In genomic region chr2:85797263-85797660, GRCh38 we compare ENCODE assay signal across 1 cellular context.
TF ChIP-seq lines count a peak whose summit lies in the region.

No MANE protein-coding gene starts in this region.

TF ChIP-seq in H1, 55 proteins besides CTCF, POLR2A, EP300 and RAD21 (continued from another document):
- no peak for TF ChIP-seq USF2 (IDR thresholded peaks at IDR 0.05; ENCODE audit: low read length)
- TF ChIP-seq SRF (IDR thresholded peaks at IDR 0.05; ENCODE audit: low read depth, low read length) = no peak
- TF ChIP-seq SP4 (IDR thresholded peaks at IDR 0.05; ENCODE audit: low read length) = no peak
- no peak for TF ChIP-seq GTF2F1 (IDR thresholded peaks at IDR 0.05; ENCODE audit: borderline replicate concordance, low read depth, low read length)
- TF ChIP-seq KDM1A (IDR thresholded peaks at IDR 0.05; ENCODE audit: borderline replicate concordance, low read length) = no peak
- no peak for TF ChIP-seq CBX8 (IDR thresholded peaks at IDR 0.05; ENCODE audit: borderline replicate concordance, low read depth, low read length)
- no peak for TF ChIP-seq EGR1 (IDR thresholded peaks at IDR 0.05; ENCODE audit: borderline replicate concordance, low read depth, low read length)
- TF ChIP-seq BRCA1 (IDR thresholded peaks at IDR 0.05; ENCODE audit: low read depth, low read length) = no peak
- TF ChIP-seq MAX (IDR thresholded peaks at IDR 0.05) = no peak
- no peak for TF ChIP-seq TAF7 (optimal IDR thresholded peaks at IDR 0.05; ENCODE audit: borderline replicate concordance, low read depth, low read length)
- no peak for TF ChIP-seq FOSL1 (IDR thresholded peaks at IDR 0.05; ENCODE audit: insufficient read depth, low read depth, low read length)
- no peak for TF ChIP-seq JUN (IDR thresholded peaks at IDR 0.05; ENCODE audit: low read depth, low read length)
- TF ChIP-seq CHD7 (IDR thresholded peaks at IDR 0.05; ENCODE audit: insufficient replicate concordance, low read length) = no peak
- no peak for TF ChIP-seq HDAC6 (IDR thresholded peaks at IDR 0.05; ENCODE audit: low read depth, low read length)
- no peak for TF ChIP-seq E2F6 (IDR thresholded peaks at IDR 0.05)
- TF ChIP-seq CHD1 (IDR thresholded peaks at IDR 0.05; ENCODE audit: low read depth, low read length) = no peak
